ENCODE assay signal across 1 cellular context in the genomic region with DNA sequence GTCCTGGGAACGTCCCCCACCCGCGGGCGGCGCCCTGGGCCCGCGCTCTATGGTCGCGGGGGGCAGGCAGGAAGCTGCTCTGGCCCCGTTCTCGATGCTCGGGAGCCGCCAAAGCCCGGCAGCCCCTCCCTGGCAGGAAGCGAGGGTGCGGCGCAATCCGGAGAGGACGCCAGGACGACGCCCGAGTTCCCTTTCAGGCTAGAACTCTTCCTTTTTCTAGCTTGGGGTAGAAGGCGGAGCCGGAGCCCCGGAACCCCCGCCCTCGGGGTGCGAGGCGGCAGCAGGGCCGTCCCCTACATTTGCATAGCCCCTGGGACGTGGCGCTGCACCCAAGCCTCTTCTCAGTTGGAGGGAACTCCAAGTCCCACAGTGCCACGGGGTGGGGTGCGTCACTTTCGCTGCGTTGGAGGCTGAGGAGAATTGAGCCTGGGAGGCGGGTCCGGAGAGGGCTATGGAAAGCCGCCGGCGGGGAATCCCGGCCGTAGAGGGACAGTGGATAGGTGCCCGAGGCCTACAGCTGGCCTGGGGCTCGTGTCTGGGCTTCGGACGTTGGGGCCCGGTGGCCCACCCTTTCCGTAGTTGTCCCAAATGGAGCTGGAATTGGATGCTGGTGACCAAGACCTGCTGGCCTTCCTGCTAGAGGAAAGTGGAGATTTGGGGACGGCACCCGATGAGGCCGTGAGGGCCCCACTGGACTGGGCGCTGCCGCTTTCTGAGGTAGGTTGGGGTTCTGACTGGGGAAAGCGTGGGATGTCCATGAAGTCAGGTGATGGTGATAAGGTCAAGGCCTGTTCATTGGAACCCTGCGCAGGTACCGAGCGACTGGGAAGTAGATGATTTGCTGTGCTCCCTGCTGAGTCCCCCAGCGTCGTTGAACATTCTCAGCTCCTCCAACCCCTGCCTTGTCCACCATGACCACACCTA.
TF ChIP-seq lines count a peak whose summit lies in the region.

A gene with protein sequence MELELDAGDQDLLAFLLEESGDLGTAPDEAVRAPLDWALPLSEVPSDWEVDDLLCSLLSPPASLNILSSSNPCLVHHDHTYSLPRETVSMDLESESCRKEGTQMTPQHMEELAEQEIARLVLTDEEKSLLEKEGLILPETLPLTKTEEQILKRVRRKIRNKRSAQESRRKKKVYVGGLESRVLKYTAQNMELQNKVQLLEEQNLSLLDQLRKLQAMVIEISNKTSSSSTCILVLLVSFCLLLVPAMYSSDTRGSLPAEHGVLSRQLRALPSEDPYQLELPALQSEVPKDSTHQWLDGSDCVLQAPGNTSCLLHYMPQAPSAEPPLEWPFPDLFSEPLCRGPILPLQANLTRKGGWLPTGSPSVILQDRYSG (plus strand): TSS at position 482 of the 924 bp plus-strand sequence. CDS start 107 bp downstream, at position 589.
A gene with protein sequence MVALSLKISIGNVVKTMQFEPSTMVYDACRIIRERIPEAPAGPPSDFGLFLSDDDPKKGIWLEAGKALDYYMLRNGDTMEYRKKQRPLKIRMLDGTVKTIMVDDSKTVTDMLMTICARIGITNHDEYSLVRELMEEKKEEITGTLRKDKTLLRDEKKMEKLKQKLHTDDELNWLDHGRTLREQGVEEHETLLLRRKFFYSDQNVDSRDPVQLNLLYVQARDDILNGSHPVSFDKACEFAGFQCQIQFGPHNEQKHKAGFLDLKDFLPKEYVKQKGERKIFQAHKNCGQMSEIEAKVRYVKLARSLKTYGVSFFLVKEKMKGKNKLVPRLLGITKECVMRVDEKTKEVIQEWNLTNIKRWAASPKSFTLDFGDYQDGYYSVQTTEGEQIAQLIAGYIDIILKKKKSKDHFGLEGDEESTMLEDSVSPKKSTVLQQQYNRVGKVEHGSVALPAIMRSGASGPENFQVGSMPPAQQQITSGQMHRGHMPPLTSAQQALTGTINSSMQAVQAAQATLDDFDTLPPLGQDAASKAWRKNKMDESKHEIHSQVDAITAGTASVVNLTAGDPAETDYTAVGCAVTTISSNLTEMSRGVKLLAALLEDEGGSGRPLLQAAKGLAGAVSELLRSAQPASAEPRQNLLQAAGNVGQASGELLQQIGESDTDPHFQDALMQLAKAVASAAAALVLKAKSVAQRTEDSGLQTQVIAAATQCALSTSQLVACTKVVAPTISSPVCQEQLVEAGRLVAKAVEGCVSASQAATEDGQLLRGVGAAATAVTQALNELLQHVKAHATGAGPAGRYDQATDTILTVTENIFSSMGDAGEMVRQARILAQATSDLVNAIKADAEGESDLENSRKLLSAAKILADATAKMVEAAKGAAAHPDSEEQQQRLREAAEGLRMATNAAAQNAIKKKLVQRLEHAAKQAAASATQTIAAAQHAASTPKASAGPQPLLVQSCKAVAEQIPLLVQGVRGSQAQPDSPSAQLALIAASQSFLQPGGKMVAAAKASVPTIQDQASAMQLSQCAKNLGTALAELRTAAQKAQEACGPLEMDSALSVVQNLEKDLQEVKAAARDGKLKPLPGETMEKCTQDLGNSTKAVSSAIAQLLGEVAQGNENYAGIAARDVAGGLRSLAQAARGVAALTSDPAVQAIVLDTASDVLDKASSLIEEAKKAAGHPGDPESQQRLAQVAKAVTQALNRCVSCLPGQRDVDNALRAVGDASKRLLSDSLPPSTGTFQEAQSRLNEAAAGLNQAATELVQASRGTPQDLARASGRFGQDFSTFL (N-terminal part only) (minus strand): TSS at position 11 of the 924 bp plus-strand sequence. CDS start 6,501 bp downstream, outside the sequence.

TF ChIP-seq in GM12878, 131 proteins besides CTCF, POLR2A, EP300 and RAD21 (continued from another document and continues in another):
- TF ChIP-seq CHD2 (IDR thresholded peaks at IDR 0.05; ENCODE audit: borderline replicate concordance, low read depth, low read length) (peak; percentile 84; the same call in 1 of the 2 replicates), MYC (IDR thresholded peaks at IDR 0.05; ENCODE audit: insufficient read depth, insufficient read length, insufficient replicate concordance, low read length, severe bottlenecking) (no peak), ZNF24 (IDR thresholded peaks at IDR 0.05) (no peak), TCF12 (IDR thresholded peaks at IDR 0.05; ENCODE audit: low read depth, low read length) (no peak), MYB (IDR thresholded peaks at IDR 0.05; ENCODE audit: borderline replicate concordance, low read depth, low read length) (no peak), ASH2L (IDR thresholded peaks at IDR 0.05; ENCODE audit: borderline replicate concordance, low read depth) (no peak), HDAC6 (IDR thresholded peaks at IDR 0.05; ENCODE audit: unreplicated experiment) (no peak), EED (IDR thresholded peaks at IDR 0.05; ENCODE audit: low read depth) (peak; percentile 34; the same call in 1 of the 2 replicates), SMARCA5 (IDR thresholded peaks at IDR 0.05) (peak; percentile 53; the same call in 1 of the 2 replicates), GABPA (IDR thresholded peaks at IDR 0.05; ENCODE audit: low read depth) (no peak), ATF7 (IDR thresholded peaks at IDR 0.05; ENCODE audit: low read depth) (peak; percentile 73), RBBP5 (conservative IDR thresholded peaks at IDR 0.05) (no peak), PML (IDR thresholded peaks at IDR 0.05; ENCODE audit: low read length) (no peak), FOS (IDR thresholded peaks at IDR 0.05; ENCODE audit: borderline replicate concordance, extremely low read depth, insufficient read length) (no peak), IKZF2 (IDR thresholded peaks at IDR 0.05) (peak; percentile 46 to 53; a peak in 2 of 4 replicates), JUND (IDR thresholded peaks at IDR 0.05; ENCODE audit: low read depth, low read length) (no peak), ZNF274 (IDR thresholded peaks at IDR 0.05; ENCODE audit: insufficient read depth, insufficient read length) (no peak), BCL11A (IDR thresholded peaks at IDR 0.05; ENCODE audit: low read depth, low read length) (peak; percentile 11; the same call in 1 of the 2 replicates), MEF2B (IDR thresholded peaks at IDR 0.05; ENCODE audit: partially characterized antibody, poor library complexity, severe bottlenecking) (peak; percentile 98)
- TF ChIP-seq, protein P1, sequence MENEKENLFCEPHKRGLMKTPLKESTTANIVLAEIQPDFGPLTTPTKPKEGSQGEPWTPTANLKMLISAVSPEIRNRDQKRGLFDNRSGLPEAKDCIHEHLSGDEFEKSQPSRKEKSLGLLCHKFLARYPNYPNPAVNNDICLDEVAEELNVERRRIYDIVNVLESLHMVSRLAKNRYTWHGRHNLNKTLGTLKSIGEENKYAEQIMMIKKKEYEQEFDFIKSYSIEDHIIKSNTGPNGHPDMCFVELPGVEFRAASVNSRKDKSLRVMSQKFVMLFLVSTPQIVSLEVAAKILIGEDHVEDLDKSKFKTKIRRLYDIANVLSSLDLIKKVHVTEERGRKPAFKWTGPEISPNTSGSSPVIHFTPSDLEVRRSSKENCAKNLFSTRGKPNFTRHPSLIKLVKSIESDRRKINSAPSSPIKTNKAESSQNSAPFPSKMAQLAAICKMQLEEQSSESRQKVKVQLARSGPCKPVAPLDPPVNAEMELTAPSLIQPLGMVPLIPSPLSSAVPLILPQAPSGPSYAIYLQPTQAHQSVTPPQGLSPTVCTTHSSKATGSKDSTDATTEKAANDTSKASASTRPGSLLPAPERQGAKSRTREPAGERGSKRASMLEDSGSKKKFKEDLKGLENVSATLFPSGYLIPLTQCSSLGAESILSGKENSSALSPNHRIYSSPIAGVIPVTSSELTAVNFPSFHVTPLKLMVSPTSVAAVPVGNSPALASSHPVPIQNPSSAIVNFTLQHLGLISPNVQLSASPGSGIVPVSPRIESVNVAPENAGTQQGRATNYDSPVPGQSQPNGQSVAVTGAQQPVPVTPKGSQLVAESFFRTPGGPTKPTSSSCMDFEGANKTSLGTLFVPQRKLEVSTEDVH (IDR thresholded peaks at IDR 0.05; ENCODE audit: low read depth, partially characterized antibody): no peak
- TF ChIP-seq, protein P2, sequence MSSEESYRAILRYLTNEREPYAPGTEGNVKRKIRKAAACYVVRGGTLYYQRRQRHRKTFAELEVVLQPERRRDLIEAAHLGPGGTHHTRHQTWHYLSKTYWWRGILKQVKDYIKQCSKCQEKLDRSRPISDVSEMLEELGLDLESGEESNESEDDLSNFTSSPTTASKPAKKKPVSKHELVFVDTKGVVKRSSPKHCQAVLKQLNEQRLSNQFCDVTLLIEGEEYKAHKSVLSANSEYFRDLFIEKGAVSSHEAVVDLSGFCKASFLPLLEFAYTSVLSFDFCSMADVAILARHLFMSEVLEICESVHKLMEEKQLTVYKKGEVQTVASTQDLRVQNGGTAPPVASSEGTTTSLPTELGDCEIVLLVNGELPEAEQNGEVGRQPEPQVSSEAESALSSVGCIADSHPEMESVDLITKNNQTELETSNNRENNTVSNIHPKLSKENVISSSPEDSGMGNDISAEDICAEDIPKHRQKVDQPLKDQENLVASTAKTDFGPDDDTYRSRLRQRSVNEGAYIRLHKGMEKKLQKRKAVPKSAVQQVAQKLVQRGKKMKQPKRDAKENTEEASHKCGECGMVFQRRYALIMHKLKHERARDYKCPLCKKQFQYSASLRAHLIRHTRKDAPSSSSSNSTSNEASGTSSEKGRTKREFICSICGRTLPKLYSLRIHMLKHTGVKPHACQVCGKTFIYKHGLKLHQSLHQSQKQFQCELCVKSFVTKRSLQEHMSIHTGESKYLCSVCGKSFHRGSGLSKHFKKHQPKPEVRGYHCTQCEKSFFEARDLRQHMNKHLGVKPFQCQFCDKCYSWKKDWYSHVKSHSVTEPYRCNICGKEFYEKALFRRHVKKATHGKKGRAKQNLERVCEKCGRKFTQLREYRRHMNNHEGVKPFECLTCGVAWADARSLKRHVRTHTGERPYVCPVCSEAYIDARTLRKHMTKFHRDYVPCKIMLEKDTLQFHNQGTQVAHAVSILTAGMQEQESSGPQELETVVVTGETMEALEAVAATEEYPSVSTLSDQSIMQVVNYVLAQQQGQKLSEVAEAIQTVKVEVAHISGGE (CRISPR knock-in tag; IDR thresholded peaks at IDR 0.05): peak; percentile 62
- TF ChIP-seq, protein P3, sequence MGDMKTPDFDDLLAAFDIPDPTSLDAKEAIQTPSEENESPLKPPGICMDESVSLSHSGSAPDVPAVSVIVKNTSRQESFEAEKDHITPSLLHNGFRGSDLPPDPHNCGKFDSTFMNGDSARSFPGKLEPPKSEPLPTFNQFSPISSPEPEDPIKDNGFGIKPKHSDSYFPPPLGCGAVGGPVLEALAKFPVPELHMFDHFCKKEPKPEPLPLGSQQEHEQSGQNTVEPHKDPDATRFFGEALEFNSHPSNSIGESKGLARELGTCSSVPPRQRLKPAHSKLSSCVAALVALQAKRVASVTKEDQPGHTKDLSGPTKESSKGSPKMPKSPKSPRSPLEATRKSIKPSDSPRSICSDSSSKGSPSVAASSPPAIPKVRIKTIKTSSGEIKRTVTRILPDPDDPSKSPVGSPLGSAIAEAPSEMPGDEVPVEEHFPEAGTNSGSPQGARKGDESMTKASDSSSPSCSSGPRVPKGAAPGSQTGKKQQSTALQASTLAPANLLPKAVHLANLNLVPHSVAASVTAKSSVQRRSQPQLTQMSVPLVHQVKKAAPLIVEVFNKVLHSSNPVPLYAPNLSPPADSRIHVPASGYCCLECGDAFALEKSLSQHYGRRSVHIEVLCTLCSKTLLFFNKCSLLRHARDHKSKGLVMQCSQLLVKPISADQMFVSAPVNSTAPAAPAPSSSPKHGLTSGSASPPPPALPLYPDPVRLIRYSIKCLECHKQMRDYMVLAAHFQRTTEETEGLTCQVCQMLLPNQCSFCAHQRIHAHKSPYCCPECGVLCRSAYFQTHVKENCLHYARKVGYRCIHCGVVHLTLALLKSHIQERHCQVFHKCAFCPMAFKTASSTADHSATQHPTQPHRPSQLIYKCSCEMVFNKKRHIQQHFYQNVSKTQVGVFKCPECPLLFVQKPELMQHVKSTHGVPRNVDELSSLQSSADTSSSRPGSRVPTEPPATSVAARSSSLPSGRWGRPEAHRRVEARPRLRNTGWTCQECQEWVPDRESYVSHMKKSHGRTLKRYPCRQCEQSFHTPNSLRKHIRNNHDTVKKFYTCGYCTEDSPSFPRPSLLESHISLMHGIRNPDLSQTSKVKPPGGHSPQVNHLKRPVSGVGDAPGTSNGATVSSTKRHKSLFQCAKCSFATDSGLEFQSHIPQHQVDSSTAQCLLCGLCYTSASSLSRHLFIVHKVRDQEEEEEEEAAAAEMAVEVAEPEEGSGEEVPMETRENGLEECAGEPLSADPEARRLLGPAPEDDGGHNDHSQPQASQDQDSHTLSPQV (IDR thresholded peaks at IDR 0.05): no peak
- TF ChIP-seq, protein P4, sequence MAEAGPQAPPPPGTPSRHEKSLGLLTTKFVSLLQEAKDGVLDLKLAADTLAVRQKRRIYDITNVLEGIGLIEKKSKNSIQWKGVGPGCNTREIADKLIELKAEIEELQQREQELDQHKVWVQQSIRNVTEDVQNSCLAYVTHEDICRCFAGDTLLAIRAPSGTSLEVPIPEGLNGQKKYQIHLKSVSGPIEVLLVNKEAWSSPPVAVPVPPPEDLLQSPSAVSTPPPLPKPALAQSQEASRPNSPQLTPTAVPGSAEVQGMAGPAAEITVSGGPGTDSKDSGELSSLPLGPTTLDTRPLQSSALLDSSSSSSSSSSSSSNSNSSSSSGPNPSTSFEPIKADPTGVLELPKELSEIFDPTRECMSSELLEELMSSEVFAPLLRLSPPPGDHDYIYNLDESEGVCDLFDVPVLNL (IDR thresholded peaks at IDR 0.05; ENCODE audit: low read depth, low read length): peak; percentile 31; the same call in 1 of the 2 replicates
- TF ChIP-seq, protein P5, sequence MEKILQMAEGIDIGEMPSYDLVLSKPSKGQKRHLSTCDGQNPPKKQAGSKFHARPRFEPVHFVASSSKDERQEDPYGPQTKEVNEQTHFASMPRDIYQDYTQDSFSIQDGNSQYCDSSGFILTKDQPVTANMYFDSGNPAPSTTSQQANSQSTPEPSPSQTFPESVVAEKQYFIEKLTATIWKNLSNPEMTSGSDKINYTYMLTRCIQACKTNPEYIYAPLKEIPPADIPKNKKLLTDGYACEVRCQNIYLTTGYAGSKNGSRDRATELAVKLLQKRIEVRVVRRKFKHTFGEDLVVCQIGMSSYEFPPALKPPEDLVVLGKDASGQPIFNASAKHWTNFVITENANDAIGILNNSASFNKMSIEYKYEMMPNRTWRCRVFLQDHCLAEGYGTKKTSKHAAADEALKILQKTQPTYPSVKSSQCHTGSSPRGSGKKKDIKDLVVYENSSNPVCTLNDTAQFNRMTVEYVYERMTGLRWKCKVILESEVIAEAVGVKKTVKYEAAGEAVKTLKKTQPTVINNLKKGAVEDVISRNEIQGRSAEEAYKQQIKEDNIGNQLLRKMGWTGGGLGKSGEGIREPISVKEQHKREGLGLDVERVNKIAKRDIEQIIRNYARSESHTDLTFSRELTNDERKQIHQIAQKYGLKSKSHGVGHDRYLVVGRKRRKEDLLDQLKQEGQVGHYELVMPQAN (conservative IDR thresholded peaks at IDR 0.05): peak; percentile 73
